ENCODE assay signal across 14 cellular contexts in genomic region chr2:103132536-103133217, GRCh38.
DNase-seq lines count a peak whose midpoint lies in the region; ATAC-seq and TF ChIP-seq lines count a peak whose summit lies in the region.
"Had no signal": no experiment of that assay in that cellular context is flagged by ENCODE, and none has a peak within 500 bp of the region (broad histone marks: within the 10 kb centered on the region; RNA-seq: fewer than 3 reads in every experiment).

No MANE protein-coding gene starts in this region.

- DNase-seq in activated naive CD4-positive, alpha-beta T cell treated with anti-CD3 and anti-CD28 coated beads, Interleukin-2, amount 10 ng/mL, durations not matched to agents 7 days and 5 days, result peak; percentile 34
- no peak for DNase-seq in activated naive CD4-positive, alpha-beta T cell treated with anti-CD3 and anti-CD28 coated beads, Interleukin-2, amount 50 U/mL, for 72 hours (ENCODE audit: low spot score in 2 of 2)
- DNase-seq in HT-29 (ENCODE audit: low spot score) (peak; percentile 3), ovary (no peak), activated T-cell treated with anti-CD3 and anti-CD28 coated beads for 4 hours (no peak), adrenal gland (no peak)
- DNase-seq: activated CD4-positive, CD25-positive, alpha-beta regulatory T cell treated with anti-CD3 and anti-CD28 coated beads, Interleukin-2, amount 50 U/mL, for 72 hours; amniotic stem cell; effector CD8-positive, alpha-beta T cell; EL; NCI-H2107 had no signal

- no peak overlapping the region for H3K27ac ChIP-seq in ovary
- no peak overlapping the region for H3K27ac ChIP-seq in adrenal gland

- H3K4me1 ChIP-seq in ovary (ENCODE audit: insufficient read depth), result no peaks in the 10 kb centered on the region
- H3K4me1 ChIP-seq in adrenal gland (replicated peaks in 1 of 2), result no peaks in the 10 kb centered on the region

- no peak overlapping the region for H3K4me3 ChIP-seq in ovary
- no peak overlapping the region for H3K4me3 ChIP-seq in adrenal gland

- ATAC-seq in activated naive CD4-positive, alpha-beta T cell treated with anti-CD3 and anti-CD28 coated beads, Interleukin-2, amount 50 U/mL, for 72 hours, result no peak
- ATAC-seq in HG02852 (IDR thresholded peaks at IDR 0.05; ENCODE audit: unreplicated experiment) (peak; percentile 96), GM18517 (IDR thresholded peaks at IDR 0.05; ENCODE audit: unreplicated experiment) (no peak)
- ATAC-seq: HepG2 had no signal

- intact Hi-C loops in ovary (cut with DNase I), result no loop called here
- intact Hi-C loops in adrenal gland (cut with DNase I), result no loop called here

- no peaks in the 10 kb centered on the region for H3K36me3 Mint-ChIP-seq in activated naive CD4-positive, alpha-beta T cell treated with anti-CD3 and anti-CD28 coated beads, Interleukin-2, amount 10 ng/mL, durations not matched to agents 7 days and 5 days
- H3K36me3 Mint-ChIP-seq in activated naive CD4-positive, alpha-beta T cell treated with anti-CD3 and anti-CD28 coated beads, Interleukin-2, amount 50 U/mL, for 72 hours, result no peaks in the 10 kb centered on the region

- H3K27ac Mint-ChIP-seq in activated naive CD4-positive, alpha-beta T cell treated with anti-CD3 and anti-CD28 coated beads, Interleukin-2, amount 10 ng/mL, durations not matched to agents 7 days and 5 days, result no peak overlapping the region
- no peak overlapping the region for H3K27ac Mint-ChIP-seq in activated naive CD4-positive, alpha-beta T cell treated with anti-CD3 and anti-CD28 coated beads, Interleukin-2, amount 50 U/mL, for 72 hours

- H3K9me3 ChIP-seq in ovary (no peaks in the 10 kb centered on the region), adrenal gland (replicated peaks in 1 of 3) (no peaks in the 10 kb centered on the region)

- H3K9me3 Mint-ChIP-seq in activated naive CD4-positive, alpha-beta T cell treated with anti-CD3 and anti-CD28 coated beads, Interleukin-2, amount 10 ng/mL, durations not matched to agents 7 days and 5 days, result peaks cover 18% of the 10 kb centered on the region
- peaks cover 8 to 9% of the 10 kb centered on the region in 2 donors for H3K9me3 Mint-ChIP-seq in activated naive CD4-positive, alpha-beta T cell treated with anti-CD3 and anti-CD28 coated beads, Interleukin-2, amount 50 U/mL, for 72 hours

- H3K27me3 Mint-ChIP-seq in activated naive CD4-positive, alpha-beta T cell treated with anti-CD3 and anti-CD28 coated beads, Interleukin-2, amount 10 ng/mL, durations not matched to agents 7 days and 5 days, result no peaks in the 10 kb centered on the region

- H3K36me3 ChIP-seq in ovary (no peaks in the 10 kb centered on the region), adrenal gland (replicated peaks in 1 of 2) (no peaks in the 10 kb centered on the region)

- no peak for TF ChIP-seq EP300 in ovary (IDR thresholded peaks at IDR 0.05)

- peaks cover 13% of the 10 kb centered on the region for H3K4me1 Mint-ChIP-seq in activated naive CD4-positive, alpha-beta T cell treated with anti-CD3 and anti-CD28 coated beads, Interleukin-2, amount 10 ng/mL, durations not matched to agents 7 days and 5 days

- WGBS in ovary, 3 donors, result 43 to 55% (median 49%) methylated on average over 2 of the region's 2 CpGs
- 55 to 66% (median 60%) methylated on average over 2 of the region's 2 CpGs for WGBS in adrenal gland, 4 donors

- TF ChIP-seq POLR2A in ovary (IDR thresholded peaks at IDR 0.05) (no peak), adrenal gland (IDR thresholded peaks at IDR 0.05) (no peak)

- CTCF ChIA-PET in activated naive CD4-positive, alpha-beta T cell treated with anti-CD3 and anti-CD28 coated beads, Interleukin-2, amount 10 ng/mL, durations not matched to agents 7 days and 5 days (lab: Charles Lee), result no interaction called here

- H3K27me3 ChIP-seq in ovary, result peaks cover 4% of the 10 kb centered on the region
- no peaks in the 10 kb centered on the region for H3K27me3 ChIP-seq in adrenal gland

- TF ChIP-seq CTCF in ovary (IDR thresholded peaks at IDR 0.05) (no peak), adrenal gland (IDR thresholded peaks at IDR 0.05) (no peak)

- no peak overlapping the region for H3K4me3 Mint-ChIP-seq in activated naive CD4-positive, alpha-beta T cell treated with anti-CD3 and anti-CD28 coated beads, Interleukin-2, amount 10 ng/mL, durations not matched to agents 7 days and 5 days

Comparison
In these comparisons a context has a peak if more than half of its experiments do, and no peak if none do; other contexts are left out.
1. DNase-seq: peak in activated naive CD4-positive, alpha-beta T cell treated with anti-CD3 and anti-CD28 coated beads, Interleukin-2, amount 10 ng/mL, durations not matched to agents 7 days and 5 days (single experiment) and HT-29 (single experiment); none in activated naive CD4-positive, alpha-beta T cell treated with anti-CD3 and anti-CD28 coated beads, Interleukin-2, amount 50 U/mL, for 72 hours (0 of 2), ovary (0 of 5), activated T-cell treated with anti-CD3 and anti-CD28 coated beads for 4 hours (single experiment) and adrenal gland (0 of 7).